10 cellular contexts compared by ENCODE assay signal in the genomic region with DNA sequence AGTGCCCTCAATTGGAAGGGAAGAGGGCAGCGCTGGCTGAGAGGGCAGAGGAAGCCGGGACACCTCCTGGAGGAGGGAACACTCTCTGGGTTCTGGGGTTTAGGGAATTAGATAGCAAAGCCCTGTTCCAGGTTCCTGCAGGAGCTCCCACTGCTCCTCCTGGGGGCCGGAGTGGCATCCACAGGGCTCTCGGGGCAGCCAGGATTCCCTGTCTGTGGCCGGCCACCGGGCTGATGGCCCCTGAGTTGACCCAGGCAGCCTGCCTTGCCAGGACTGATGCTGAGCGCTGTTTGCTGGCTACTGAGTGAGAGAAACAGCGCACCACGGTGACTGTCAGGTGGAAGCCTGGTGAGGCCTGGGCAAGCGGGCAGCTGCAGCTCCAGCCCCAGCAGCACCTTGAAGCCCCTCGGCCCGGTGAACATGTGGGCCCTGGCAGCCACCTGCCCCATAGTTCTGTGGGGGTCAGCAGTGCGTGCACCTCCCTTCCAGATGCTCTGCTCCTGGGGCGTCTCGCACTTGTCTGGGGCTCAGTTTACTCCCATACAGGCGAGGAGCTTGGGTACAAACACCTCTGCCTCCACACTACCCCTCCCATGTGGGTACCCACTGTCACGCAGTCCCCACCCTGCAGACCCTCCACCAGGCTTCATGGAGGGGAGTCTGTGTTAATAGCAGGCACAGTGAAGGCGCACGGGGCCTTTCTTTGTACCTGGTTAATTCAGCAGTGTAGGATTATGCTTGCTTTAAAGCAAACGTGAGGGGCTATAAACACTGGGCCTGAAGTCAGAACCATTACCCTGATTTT. TPM values are rescaled to one million over a fixed set of nuclear protein-coding genes. Genes with fewer than 3 reads are reported as not detected.
DNase-seq lines count a peak whose midpoint lies in the region; FAIRE-seq and TF ChIP-seq lines count a peak whose summit lies in the region.
"Had no signal": no experiment of that assay in that cellular context is flagged by ENCODE, and none has a peak within 500 bp of the region (broad histone marks: within the 10 kb centered on the region; RNA-seq: fewer than 3 reads in every experiment).

No MANE protein-coding gene starts in this region.

- no peak overlapping the region for H3K18ac ChIP-seq in H1 (ENCODE audit: extremely low read depth, low read length)

- H3K23me2 ChIP-seq in H1 (ENCODE audit: low read depth, low read length): peaks cover 7% of the 10 kb centered on the region; the same call in 1 of the 2 replicates

- no peaks in the 10 kb centered on the region; the same call in 1 of the 2 replicates for H3K79me1 ChIP-seq in H1 (ENCODE audit: low read depth, low read length)

- peaks cover 4% of the 10 kb centered on the region for H3K27me3 Mint-ChIP-seq in T-helper 1 cell treated with Interleukin-12 subunit alpha and Interleukin-12 subunit beta and Interleukin-4 antibody, amounts not matched to agents 30 μg/mL and 1 μg/mL, for 36 hours (ENCODE audit: low read depth)

- no peak overlapping the region for H4K91ac ChIP-seq in H1 (replicated peaks; ENCODE audit: insufficient read length, low read length)

- H4K8ac ChIP-seq in H1 (ENCODE audit: extremely low read depth, insufficient read depth, low read length): no peak overlapping the region

- no peak for TF ChIP-seq EP300 in H1 (IDR thresholded peaks at IDR 0.05; ENCODE audit: borderline replicate concordance in 1 of 2, low read depth in 2 of 2, low read length in 2 of 2)

- no peak for TF ChIP-seq POLR2A in H1 (IDR thresholded peaks at IDR 0.05; ENCODE audit: control extremely low read depth in 1 of 2, low read depth in 2 of 2, low read length in 2 of 2)

- no TSS peak for BruUV-seq in OCI-LY7 (replicated peaks; lab: Mats Ljungman, UMichigan)

- H3K36me3 ChIP-seq in OCI-LY7 (ENCODE audit: insufficient read depth, low read length) (no peaks in the 10 kb centered on the region), H1 (ENCODE audit: control insufficient read depth in 2 of 4, insufficient read depth in 4 of 4, low read length in 3 of 4) (no peaks in the 10 kb centered on the region), rectal smooth muscle tissue (ENCODE audit: control insufficient read depth, insufficient read depth, low read length) (no peaks in the 10 kb centered on the region)

- H3K4me3 ChIP-seq in OCI-LY7 (ENCODE audit: low read depth, low read length, poor library complexity, severe bottlenecking): no peak overlapping the region
- H3K4me3 ChIP-seq in H1 (ENCODE audit: extremely low read depth in 1 of 4, insufficient read depth in 2 of 4, low read depth in 3 of 4, low read length in 4 of 4): 0 out of 8 replicates have a peak overlapping the region, but pooled peaks of 1 of the 4 experiments have one; percentile 32
- peak overlapping the region; percentile 28 for H3K4me3 ChIP-seq in rectal smooth muscle tissue (ENCODE audit: low read length)

- no peak overlapping the region for H3K27ac ChIP-seq in OCI-LY7 (ENCODE audit: low read depth, low read length, poor library complexity, severe bottlenecking)
- H3K27ac ChIP-seq in H1 (ENCODE audit: low read depth, low read length): no peak overlapping the region
- H3K27ac ChIP-seq in rectal smooth muscle tissue (ENCODE audit: low read depth, low read length): peak overlapping the region; percentile 53

- POLR2A ChIA-PET in OCI-LY7 (lab: Charles Lee) (interaction anchor here (1.6 to 2.0 kb wide), 2 partner anchors 40 to 173 kb away, joined by 4 to 15 read pairs; no protein-coding TSS in a partner anchor), H1 (lab: Charles Lee; ENCODE audit: partially characterized antibody) (interaction anchor here (1.1 to 4.6 kb wide), 8 partner anchors 8 to 122 kb away, joined by 4 to 34 read pairs (median 10); a partner anchor contains a TSS)

- no peaks in the 10 kb centered on the region for H3K9me2 ChIP-seq in OCI-LY7 (ENCODE audit: insufficient read depth, low read length)

- no peak for DNase-seq in T-helper 1 cell
- DNase-seq in OCI-LY7 (ENCODE audit: low spot score): no peak
- DNase-seq in H1 (ENCODE audit: low read depth in 1 of 2, low spot score in 2 of 2): no peak
- no peak for DNase-seq in NCI-H1417 treated with DMSO at 0.1 percent for 48 hours (lab: John Stamatoyannopoulos, UW)
- no peak for DNase-seq in NCI-H774 (lab: John Stamatoyannopoulos, UW)
- DNase-seq in activated CD8-positive, alpha-beta memory T cell treated with anti-CD3 and anti-CD28 coated beads, Interleukin-2, amount 50 U/mL, for 4 hours: no peak

- H3K23ac ChIP-seq in H1 (ENCODE audit: insufficient read length): no peak overlapping the region

- no peak overlapping the region for H4K5ac ChIP-seq in H1 (ENCODE audit: insufficient read length, low read depth, low read length)

- peak overlapping the region; percentile 80 for H3K4me3 Mint-ChIP-seq in T-helper 1 cell treated with Interleukin-12 subunit alpha and Interleukin-12 subunit beta and Interleukin-4 antibody, amounts not matched to agents 30 μg/mL and 1 μg/mL, for 36 hours

- H3K9me3 ChIP-seq in OCI-LY7 (ENCODE audit: low read length) (no peaks in the 10 kb centered on the region), H1 (ENCODE audit: insufficient read depth in 2 of 2, low read depth in 1 of 2, low read length in 1 of 2) (no peaks in the 10 kb centered on the region; a peak in 1 of 4 replicates)

- no peak overlapping the region for H3K9ac ChIP-seq in H1 (replicated peaks in 1 of 4; ENCODE audit: extremely low read depth in 1 of 4, low read depth in 3 of 4, low read length in 3 of 4)
- no peak overlapping the region for H3K9ac ChIP-seq in rectal smooth muscle tissue (ENCODE audit: low read length)

- H3K36me3 Mint-ChIP-seq in T-helper 1 cell treated with Interleukin-12 subunit alpha and Interleukin-12 subunit beta and Interleukin-4 antibody, amounts not matched to agents 30 μg/mL and 1 μg/mL, for 36 hours (ENCODE audit: low read depth): no peaks in the 10 kb centered on the region

- WGBS in H1 (ENCODE audit: extremely low coverage in 1 of 2, insufficient coverage in 1 of 2, insufficient read length in 1 of 2, insufficient replicate concordance in 2 of 2, low coverage in 1 of 2, low lambda C conversion rate in 2 of 2, missing lambda C conversion rate in 1 of 2), 2 experiments: 78% methylated on average over 20 of the region's 20 CpGs; no CpG with 5 or more reads in 1 of the 2 experiments

- H3K4me1 ChIP-seq in OCI-LY7 (ENCODE audit: insufficient read depth, low read length, poor library complexity, severe bottlenecking) (peaks cover 23% of the 10 kb centered on the region), H1 (replicated peaks in 1 of 4; ENCODE audit: control insufficient read depth in 3 of 4, insufficient read depth in 4 of 4, low read length in 3 of 4) (peaks cover 0 to 14% (median 8%) of the 10 kb centered on the region in 4 experiments; a peak in 6 of 7 replicates), rectal smooth muscle tissue (ENCODE audit: control insufficient read depth, insufficient read depth, low read length) (peaks cover 11% of the 10 kb centered on the region)

- H3K27me3 ChIP-seq in H1 (replicated peaks in 1 of 4; ENCODE audit: control insufficient read depth in 3 of 4, extremely low read depth in 1 of 4, insufficient read depth in 3 of 4, low read length in 3 of 4): peaks cover 0 to 2% (median 0%) of the 10 kb centered on the region in 4 experiments; a peak in 1 of 7 replicates
- H3K27me3 ChIP-seq in rectal smooth muscle tissue (ENCODE audit: control insufficient read depth, insufficient read depth, low read length): no peaks in the 10 kb centered on the region

- intact Hi-C loops in OCI-LY7 (cut with micrococcal nuclease; ENCODE audit: unreplicated experiment): loop anchor here (2.0 to 5.0 kb wide), 2 partner anchors 40 to 113 kb away; no protein-coding TSS in a partner anchor

- H4K20me1 ChIP-seq in OCI-LY7 (ENCODE audit: insufficient read depth, low read length) (no peaks in the 10 kb centered on the region), H1 (replicated peaks in 1 of 2; ENCODE audit: control insufficient read depth in 1 of 2, insufficient read depth in 2 of 2, low read length in 2 of 2) (no peaks in the 10 kb centered on the region)

- H3K9me3 Mint-ChIP-seq in T-helper 1 cell treated with Interleukin-12 subunit alpha and Interleukin-12 subunit beta and Interleukin-4 antibody, amounts not matched to agents 30 μg/mL and 1 μg/mL, for 36 hours: no peaks in the 10 kb centered on the region

- no peak overlapping the region for H2AK5ac ChIP-seq in H1 (ENCODE audit: low read depth, low read length)

- no peak overlapping the region for H3K56ac ChIP-seq in H1 (replicated peaks; ENCODE audit: insufficient read length, low read depth, low read length)

- no peak overlapping the region for H3K14ac ChIP-seq in H1 (ENCODE audit: insufficient read length)

- no peak; a peak in 1 of 4 replicates for TF ChIP-seq RAD21 in H1 (IDR thresholded peaks at IDR 0.05 in 1 of 2, conservative IDR thresholded peaks at IDR 0.05 in 1 of 2; ENCODE audit: low read depth in 2 of 2, low read length in 2 of 2)

- TF ChIP-seq CTCF in OCI-LY7 (conservative IDR thresholded peaks at IDR 0.05; ENCODE audit: low read length): no peak
- TF ChIP-seq CTCF in H1 (IDR thresholded peaks at IDR 0.05; ENCODE audit: control extremely low read depth in 1 of 3, insufficient read depth in 1 of 3, low read depth in 1 of 3, low read length in 3 of 3): no peak

- no peak overlapping the region for H2BK5ac ChIP-seq in H1 (ENCODE audit: low read depth, low read length)

- no peak overlapping the region for H2BK20ac ChIP-seq in H1 (ENCODE audit: low read length)

- FAIRE-seq in H1 (lab: Jason Lieb, UNC): no peak
- FAIRE-seq: small intestine had no signal

- H3K4me1 Mint-ChIP-seq in T-helper 1 cell treated with Interleukin-12 subunit alpha and Interleukin-12 subunit beta and Interleukin-4 antibody, amounts not matched to agents 30 μg/mL and 1 μg/mL, for 36 hours (ENCODE audit: low read depth): peaks cover 10% of the 10 kb centered on the region

- H3K4me2 ChIP-seq in OCI-LY7 (ENCODE audit: low read length) (peak overlapping the region; percentile 27), H1 (ENCODE audit: insufficient read depth in 1 of 2, low read depth in 2 of 2, low read length in 2 of 2) (peak overlapping the region in 1 of 2 experiments; percentile 56; a peak in 2 of 4 replicates)

- H3K79me2 ChIP-seq in OCI-LY7 (ENCODE audit: insufficient read depth, low read depth, low read length) (no peaks in the 10 kb centered on the region), H1 (ENCODE audit: control insufficient read depth in 1 of 2, insufficient read depth in 2 of 2, low read length in 2 of 2) (no peaks in the 10 kb centered on the region)

- no peak overlapping the region for H3K27ac Mint-ChIP-seq in T-helper 1 cell treated with Interleukin-12 subunit alpha and Interleukin-12 subunit beta and Interleukin-4 antibody, amounts not matched to agents 30 μg/mL and 1 μg/mL, for 36 hours

- H2AFZ ChIP-seq in OCI-LY7 (ENCODE audit: low read length): peak overlapping the region; percentile 55
- no peak overlapping the region for H2AFZ ChIP-seq in H1 (ENCODE audit: low read length)

- 0 out of 2 replicates have a peak overlapping the region, but pooled peaks have one; percentile 1 for H2BK15ac ChIP-seq in H1 (ENCODE audit: low read length)

- peak overlapping the region; percentile 35; the same call in 1 of the 2 replicates for H2BK12ac ChIP-seq in H1 (ENCODE audit: low read depth, low read length)

- H2BK120ac ChIP-seq in H1 (replicated peaks; ENCODE audit: low read depth, low read length): no peak overlapping the region

- CTCF ChIA-PET in OCI-LY7 (lab: Charles Lee; ENCODE audit: unreplicated experiment) (interaction anchor here (0.5 to 0.6 kb wide), 2 partner anchors 27 to 227 kb away, joined by 3 read pairs; no protein-coding TSS in a partner anchor), H1 (lab: Charles Lee; ENCODE audit: partially characterized antibody) (interaction anchor here (0.6 to 3.3 kb wide), 14 partner anchors 8 to 604 kb away, joined by 3 to 20 read pairs (median 8); no protein-coding TSS in a partner anchor)

- no peak overlapping the region for H3K4ac ChIP-seq in H1 (replicated peaks; ENCODE audit: insufficient read length, low read depth, low read length)

RNA-seq across cellular contexts. Expression of a gene that starts 7.7 kb away (rescaled TPM):
- not detected in 2 replicates for total RNA-seq in OCI-LY7 (2014; rRNA removed; shearing (Covaris generic))
- total RNA-seq in OCI-LY7 (2022): not detected in 2 replicates
- not detected in 2 replicates for total RNA-seq in H1 (2021; fragmentation: NEBNext Ultra II Directional; extraction: Animal tissue kit (Norgen Biotek cat#: 25700))
- not detected in 2 replicates for polyA plus RNA-seq in H1 (2011; rRNA removed)
- polyA plus RNA-seq in H1 (2011; cell fraction: cytosol; rRNA removed): not detected
- polyA plus RNA-seq in H1 (2011; cell fraction: nucleus; rRNA removed): not detected
- not detected in 4 replicates for polyA plus RNA-seq in H1 (2012, experiment 1 of 2)
- polyA plus RNA-seq in H1 (2012, experiment 2 of 2): not detected
- not detected for polyA plus RNA-seq in H1 (2013, experiment 1 of 2)
- not detected for polyA plus RNA-seq in H1 (2013, experiment 2 of 2)
- polyA minus RNA-seq in H1 (2011; rRNA and poly(A)+ RNA removed): not detected in 2 replicates
- polyA minus RNA-seq in H1 (2011; cell fraction: cytosol; rRNA and poly(A)+ RNA removed): not detected
- not detected for polyA minus RNA-seq in H1 (2011; cell fraction: nucleus; rRNA and poly(A)+ RNA removed)
- total RNA-seq: left ventricle myocardium superior had no signal

RNA-seq across cellular contexts. Expression of a gene that starts 53.0 kb away (rescaled TPM):
- not detected in 2 replicates for total RNA-seq in OCI-LY7 (2014; rRNA removed; shearing (Covaris generic))
- not detected in 2 replicates for total RNA-seq in OCI-LY7 (2022)
- not detected in 2 replicates for total RNA-seq in H1 (2021; fragmentation: NEBNext Ultra II Directional; extraction: Animal tissue kit (Norgen Biotek cat#: 25700))
- polyA plus RNA-seq in H1 (2011; rRNA removed): 0.50 and 0.91 TPM in 2 replicates
- polyA plus RNA-seq in H1 (2011; cell fraction: cytosol; rRNA removed): 0.52 TPM
- 2.6 TPM for polyA plus RNA-seq in H1 (2011; cell fraction: nucleus; rRNA removed)
- 0.40 to 0.93 TPM (median 0.68 TPM) in 4 replicates for polyA plus RNA-seq in H1 (2012, experiment 1 of 2)
- polyA plus RNA-seq in H1 (2012, experiment 2 of 2): not detected
- polyA plus RNA-seq in H1 (2013, experiment 1 of 2): 0.04 TPM
- polyA plus RNA-seq in H1 (2013, experiment 2 of 2): 0.09 TPM
- polyA minus RNA-seq in H1 (2011; rRNA and poly(A)+ RNA removed): not detected in 2 replicates
- polyA minus RNA-seq in H1 (2011; cell fraction: cytosol; rRNA and poly(A)+ RNA removed): not detected
- 3.4 TPM for polyA minus RNA-seq in H1 (2011; cell fraction: nucleus; rRNA and poly(A)+ RNA removed)
- total RNA-seq: left ventricle myocardium superior had no signal
- polyA plus RNA-seq: small intestine had no signal

RNA-seq across cellular contexts. Expression of a gene that starts 55.4 kb away (rescaled TPM):
- total RNA-seq in OCI-LY7 (2014; rRNA removed; shearing (Covaris generic)): not detected in 2 replicates
- total RNA-seq in OCI-LY7 (2022): 1.1 and 1.7 TPM in 2 replicates
- total RNA-seq in H1 (2021; fragmentation: NEBNext Ultra II Directional; extraction: Animal tissue kit (Norgen Biotek cat#: 25700)): 0.25 and 0.47 TPM in 2 replicates
- 0.58 and 0.80 TPM in 2 replicates for polyA plus RNA-seq in H1 (2011; rRNA removed)
- 1.1 TPM for polyA plus RNA-seq in H1 (2011; cell fraction: cytosol; rRNA removed)
- 1.6 TPM for polyA plus RNA-seq in H1 (2011; cell fraction: nucleus; rRNA removed)
- 0.70 to 0.87 TPM (median 0.72 TPM) in 4 replicates for polyA plus RNA-seq in H1 (2012, experiment 1 of 2)
- 0.30 TPM for polyA plus RNA-seq in H1 (2012, experiment 2 of 2)
- 0.32 TPM for polyA plus RNA-seq in H1 (2013, experiment 1 of 2)
- polyA plus RNA-seq in H1 (2013, experiment 2 of 2): 0.15 TPM
- 0.19 and 0.41 TPM in 2 replicates for polyA minus RNA-seq in H1 (2011; rRNA and poly(A)+ RNA removed)
- not detected for polyA minus RNA-seq in H1 (2011; cell fraction: cytosol; rRNA and poly(A)+ RNA removed)
- polyA minus RNA-seq in H1 (2011; cell fraction: nucleus; rRNA and poly(A)+ RNA removed): 1.4 TPM
